In genomic region chr14:73365727-73366126, GRCh38 we compare ENCODE assay signal across 1 cellular context.
TF ChIP-seq lines count a peak whose summit lies in the region.

No MANE protein-coding gene starts in this region.

TF ChIP-seq in HepG2, 621 proteins besides CTCF, POLR2A, EP300 and RAD21 (continued from another document and continues in another):
- TF ChIP-seq NAIF1 (CRISPR knock-in tag; IDR thresholded peaks at IDR 0.05; ENCODE audit: borderline replicate concordance) (no peak), ARHGAP35 (CRISPR knock-in tag; IDR thresholded peaks at IDR 0.05; ENCODE audit: borderline replicate concordance) (no peak), PRDM10 (CRISPR knock-in tag; IDR thresholded peaks at IDR 0.05; ENCODE audit: low read depth) (no peak), SATB2 (CRISPR knock-in tag; IDR thresholded peaks at IDR 0.05) (no peak), IKZF4 (CRISPR knock-in tag; IDR thresholded peaks at IDR 0.05; ENCODE audit: borderline replicate concordance, low read depth, not compliant biosample characterization) (no peak), SOX13 (IDR thresholded peaks at IDR 0.05) (no peak), SOX13 (CRISPR knock-in tag; conservative IDR thresholded peaks at IDR 0.05 in 1 of 2, IDR thresholded peaks at IDR 0.05 in 1 of 2) (peak in 1 of 2 experiments; percentile 22; a peak in 1 of 4 replicates), ZNF234 (CRISPR knock-in tag; conservative IDR thresholded peaks at IDR 0.05) (no peak), MED1 (CRISPR knock-in tag; IDR thresholded peaks at IDR 0.05) (no peak; the same call in 1 of the 2 replicates), DDIT3 (CRISPR knock-in tag; IDR thresholded peaks at IDR 0.05) (no peak), ZMYM3 (CRISPR knock-in tag; IDR thresholded peaks at IDR 0.05) (no peak), ZNF557 (CRISPR knock-in tag; IDR thresholded peaks at IDR 0.05) (no peak), NR2F6 (IDR thresholded peaks at IDR 0.05) (no peak), NR2F6 (CRISPR knock-in tag; IDR thresholded peaks at IDR 0.05) (0 out of 2 replicates have a peak, but pooled peaks have one; percentile 51), ZNF562 (CRISPR knock-in tag; IDR thresholded peaks at IDR 0.05; ENCODE audit: borderline replicate concordance) (no peak), JUN (CRISPR knock-in tag; IDR thresholded peaks at IDR 0.05) (no peak), ZNF136 (CRISPR knock-in tag; IDR thresholded peaks at IDR 0.05; ENCODE audit: low read depth) (no peak), RARA (CRISPR knock-in tag; IDR thresholded peaks at IDR 0.05) (peak; percentile 19; the same call in 1 of the 2 replicates), MTF2 (CRISPR knock-in tag; IDR thresholded peaks at IDR 0.05; ENCODE audit: borderline replicate concordance) (no peak), MAF1 (CRISPR knock-in tag; IDR thresholded peaks at IDR 0.05; ENCODE audit: borderline replicate concordance) (no peak), PHF21A (CRISPR knock-in tag; IDR thresholded peaks at IDR 0.05) (no peak), KAT8 (CRISPR knock-in tag; IDR thresholded peaks at IDR 0.05) (peak; percentile 58), ZBTB1 (CRISPR knock-in tag; IDR thresholded peaks at IDR 0.05; ENCODE audit: borderline replicate concordance) (no peak), SMAD3 (CRISPR knock-in tag; IDR thresholded peaks at IDR 0.05) (no peak), ARNT (IDR thresholded peaks at IDR 0.05) (no peak), ZNF468 (CRISPR knock-in tag; IDR thresholded peaks at IDR 0.05) (no peak), MYC (CRISPR knock-in tag; IDR thresholded peaks at IDR 0.05; ENCODE audit: borderline replicate concordance) (no peak), ZNF160 (CRISPR knock-in tag; IDR thresholded peaks at IDR 0.05) (no peak), MIER3 (CRISPR knock-in tag; IDR thresholded peaks at IDR 0.05; ENCODE audit: borderline replicate concordance) (peak; percentile 39; the same call in 1 of the 2 replicates), E2F2 (CRISPR knock-in tag; IDR thresholded peaks at IDR 0.05; ENCODE audit: borderline replicate concordance) (no peak), ZNF549 (CRISPR knock-in tag; IDR thresholded peaks at IDR 0.05) (no peak), RBFOX2 (IDR thresholded peaks at IDR 0.05; ENCODE audit: low read depth, low read length) (no peak), KDM2A (CRISPR knock-in tag; IDR thresholded peaks at IDR 0.05; ENCODE audit: borderline replicate concordance, low read depth) (no peak), JARID2 (CRISPR knock-in tag; IDR thresholded peaks at IDR 0.05; ENCODE audit: insufficient replicate concordance) (no peak), ETV5 (CRISPR knock-in tag; IDR thresholded peaks at IDR 0.05; ENCODE audit: borderline replicate concordance) (no peak), GABPA (IDR thresholded peaks at IDR 0.05; ENCODE audit: low read depth, low read length) (no peak), GABPA (CRISPR knock-in tag; IDR thresholded peaks at IDR 0.05; ENCODE audit: low read depth) (no peak), KAT7 (CRISPR knock-in tag; IDR thresholded peaks at IDR 0.05; ENCODE audit: borderline replicate concordance) (no peak), CENPX (CRISPR knock-in tag; IDR thresholded peaks at IDR 0.05) (no peak), SUZ12 (IDR thresholded peaks at IDR 0.05; ENCODE audit: low read depth, low read length) (no peak), ZNF841 (CRISPR knock-in tag; IDR thresholded peaks at IDR 0.05; ENCODE audit: borderline replicate concordance) (no peak), KLF15 (CRISPR knock-in tag; IDR thresholded peaks at IDR 0.05; ENCODE audit: borderline replicate concordance) (no peak), PAX8 (CRISPR knock-in tag; IDR thresholded peaks at IDR 0.05; ENCODE audit: borderline replicate concordance) (no peak), NCOR1 (IDR thresholded peaks at IDR 0.05; ENCODE audit: borderline replicate concordance, low read length) (peak; percentile 72; the same call in 1 of the 2 replicates), KMT2A (CRISPR knock-in tag; IDR thresholded peaks at IDR 0.05) (no peak), ZNF44 (CRISPR knock-in tag; IDR thresholded peaks at IDR 0.05) (no peak), ZNF614 (CRISPR knock-in tag; IDR thresholded peaks at IDR 0.05; ENCODE audit: borderline replicate concordance) (no peak), SAP130 (CRISPR knock-in tag; IDR thresholded peaks at IDR 0.05; ENCODE audit: low read depth) (peak; percentile 65), ZKSCAN1 (IDR thresholded peaks at IDR 0.05; ENCODE audit: low read length) (no peak), ZNF879 (CRISPR knock-in tag; IDR thresholded peaks at IDR 0.05) (no peak), MLLT10 (CRISPR knock-in tag; IDR thresholded peaks at IDR 0.05) (no peak), GATAD2A (CRISPR knock-in tag; IDR thresholded peaks at IDR 0.05) (peak; percentile 57), SALL1 (CRISPR knock-in tag; IDR thresholded peaks at IDR 0.05) (no peak; the same call in 1 of the 2 replicates), ZNF644 (CRISPR knock-in tag; IDR thresholded peaks at IDR 0.05; ENCODE audit: low read depth) (peak; percentile 66; the same call in 1 of the 2 replicates), ZNF264 (CRISPR knock-in tag; IDR thresholded peaks at IDR 0.05) (no peak), ATF6 (CRISPR knock-in tag; conservative IDR thresholded peaks at IDR 0.05) (no peak)
- TF ChIP-seq, protein P1, sequence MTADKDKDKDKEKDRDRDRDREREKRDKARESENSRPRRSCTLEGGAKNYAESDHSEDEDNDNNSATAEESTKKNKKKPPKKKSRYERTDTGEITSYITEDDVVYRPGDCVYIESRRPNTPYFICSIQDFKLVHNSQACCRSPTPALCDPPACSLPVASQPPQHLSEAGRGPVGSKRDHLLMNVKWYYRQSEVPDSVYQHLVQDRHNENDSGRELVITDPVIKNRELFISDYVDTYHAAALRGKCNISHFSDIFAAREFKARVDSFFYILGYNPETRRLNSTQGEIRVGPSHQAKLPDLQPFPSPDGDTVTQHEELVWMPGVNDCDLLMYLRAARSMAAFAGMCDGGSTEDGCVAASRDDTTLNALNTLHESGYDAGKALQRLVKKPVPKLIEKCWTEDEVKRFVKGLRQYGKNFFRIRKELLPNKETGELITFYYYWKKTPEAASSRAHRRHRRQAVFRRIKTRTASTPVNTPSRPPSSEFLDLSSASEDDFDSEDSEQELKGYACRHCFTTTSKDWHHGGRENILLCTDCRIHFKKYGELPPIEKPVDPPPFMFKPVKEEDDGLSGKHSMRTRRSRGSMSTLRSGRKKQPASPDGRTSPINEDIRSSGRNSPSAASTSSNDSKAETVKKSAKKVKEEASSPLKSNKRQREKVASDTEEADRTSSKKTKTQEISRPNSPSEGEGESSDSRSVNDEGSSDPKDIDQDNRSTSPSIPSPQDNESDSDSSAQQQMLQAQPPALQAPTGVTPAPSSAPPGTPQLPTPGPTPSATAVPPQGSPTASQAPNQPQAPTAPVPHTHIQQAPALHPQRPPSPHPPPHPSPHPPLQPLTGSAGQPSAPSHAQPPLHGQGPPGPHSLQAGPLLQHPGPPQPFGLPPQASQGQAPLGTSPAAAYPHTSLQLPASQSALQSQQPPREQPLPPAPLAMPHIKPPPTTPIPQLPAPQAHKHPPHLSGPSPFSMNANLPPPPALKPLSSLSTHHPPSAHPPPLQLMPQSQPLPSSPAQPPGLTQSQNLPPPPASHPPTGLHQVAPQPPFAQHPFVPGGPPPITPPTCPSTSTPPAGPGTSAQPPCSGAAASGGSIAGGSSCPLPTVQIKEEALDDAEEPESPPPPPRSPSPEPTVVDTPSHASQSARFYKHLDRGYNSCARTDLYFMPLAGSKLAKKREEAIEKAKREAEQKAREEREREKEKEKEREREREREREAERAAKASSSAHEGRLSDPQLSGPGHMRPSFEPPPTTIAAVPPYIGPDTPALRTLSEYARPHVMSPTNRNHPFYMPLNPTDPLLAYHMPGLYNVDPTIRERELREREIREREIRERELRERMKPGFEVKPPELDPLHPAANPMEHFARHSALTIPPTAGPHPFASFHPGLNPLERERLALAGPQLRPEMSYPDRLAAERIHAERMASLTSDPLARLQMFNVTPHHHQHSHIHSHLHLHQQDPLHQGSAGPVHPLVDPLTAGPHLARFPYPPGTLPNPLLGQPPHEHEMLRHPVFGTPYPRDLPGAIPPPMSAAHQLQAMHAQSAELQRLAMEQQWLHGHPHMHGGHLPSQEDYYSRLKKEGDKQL (CRISPR knock-in tag; IDR thresholded peaks at IDR 0.05; ENCODE audit: low read depth), result no peak
- TF ChIP-seq, protein P2, sequence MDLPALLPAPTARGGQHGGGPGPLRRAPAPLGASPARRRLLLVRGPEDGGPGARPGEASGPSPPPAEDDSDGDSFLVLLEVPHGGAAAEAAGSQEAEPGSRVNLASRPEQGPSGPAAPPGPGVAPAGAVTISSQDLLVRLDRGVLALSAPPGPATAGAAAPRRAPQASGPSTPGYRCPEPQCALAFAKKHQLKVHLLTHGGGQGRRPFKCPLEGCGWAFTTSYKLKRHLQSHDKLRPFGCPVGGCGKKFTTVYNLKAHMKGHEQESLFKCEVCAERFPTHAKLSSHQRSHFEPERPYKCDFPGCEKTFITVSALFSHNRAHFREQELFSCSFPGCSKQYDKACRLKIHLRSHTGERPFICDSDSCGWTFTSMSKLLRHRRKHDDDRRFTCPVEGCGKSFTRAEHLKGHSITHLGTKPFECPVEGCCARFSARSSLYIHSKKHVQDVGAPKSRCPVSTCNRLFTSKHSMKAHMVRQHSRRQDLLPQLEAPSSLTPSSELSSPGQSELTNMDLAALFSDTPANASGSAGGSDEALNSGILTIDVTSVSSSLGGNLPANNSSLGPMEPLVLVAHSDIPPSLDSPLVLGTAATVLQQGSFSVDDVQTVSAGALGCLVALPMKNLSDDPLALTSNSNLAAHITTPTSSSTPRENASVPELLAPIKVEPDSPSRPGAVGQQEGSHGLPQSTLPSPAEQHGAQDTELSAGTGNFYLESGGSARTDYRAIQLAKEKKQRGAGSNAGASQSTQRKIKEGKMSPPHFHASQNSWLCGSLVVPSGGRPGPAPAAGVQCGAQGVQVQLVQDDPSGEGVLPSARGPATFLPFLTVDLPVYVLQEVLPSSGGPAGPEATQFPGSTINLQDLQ (CRISPR knock-in tag; IDR thresholded peaks at IDR 0.05), result no peak
- TF ChIP-seq, protein P3, sequence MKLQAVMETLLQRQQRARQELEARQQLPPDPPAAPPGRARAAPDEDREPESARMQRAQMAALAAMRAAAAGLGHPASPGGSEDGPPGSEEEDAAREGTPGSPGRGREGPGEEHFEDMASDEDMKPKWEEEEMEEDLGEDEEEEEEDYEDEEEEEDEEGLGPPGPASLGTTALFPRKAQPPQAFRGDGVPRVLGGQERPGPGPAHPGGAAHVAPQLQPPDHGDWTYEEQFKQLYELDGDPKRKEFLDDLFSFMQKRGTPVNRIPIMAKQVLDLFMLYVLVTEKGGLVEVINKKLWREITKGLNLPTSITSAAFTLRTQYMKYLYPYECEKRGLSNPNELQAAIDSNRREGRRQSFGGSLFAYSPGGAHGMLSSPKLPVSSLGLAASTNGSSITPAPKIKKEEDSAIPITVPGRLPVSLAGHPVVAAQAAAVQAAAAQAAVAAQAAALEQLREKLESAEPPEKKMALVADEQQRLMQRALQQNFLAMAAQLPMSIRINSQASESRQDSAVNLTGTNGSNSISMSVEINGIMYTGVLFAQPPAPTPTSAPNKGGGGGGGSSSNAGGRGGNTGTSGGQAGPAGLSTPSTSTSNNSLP (IDR thresholded peaks at IDR 0.05; ENCODE audit: low read depth, low read length), result 0 out of 2 replicates have a peak, but pooled peaks have one; percentile 14
